15 cellular contexts compared by ENCODE assay signal in the genomic region with DNA sequence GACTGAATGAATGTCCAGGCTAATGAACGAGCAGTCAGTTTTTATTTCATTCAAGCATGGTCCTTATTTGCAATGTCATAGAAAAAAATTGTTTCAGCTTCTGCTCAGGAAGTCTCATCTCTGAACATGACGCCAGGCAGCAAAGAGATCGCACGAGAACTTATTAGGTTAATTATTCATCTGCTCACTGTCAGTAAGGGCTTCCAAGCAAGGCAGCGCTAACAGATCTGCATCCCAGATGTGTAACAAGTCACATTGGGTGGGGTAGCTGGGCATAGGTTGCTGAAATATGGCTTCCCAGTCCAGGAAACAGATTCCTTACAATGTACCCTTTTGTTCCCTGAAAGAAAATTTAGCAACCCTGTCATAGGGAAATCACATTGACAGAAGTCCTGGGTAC.
DNase-seq lines count a peak whose midpoint lies in the region; ATAC-seq and TF ChIP-seq lines count a peak whose summit lies in the region.
"Had no signal": no experiment of that assay in that cellular context is flagged by ENCODE, and none has a peak within 500 bp of the region (broad histone marks: within the 10 kb centered on the region; RNA-seq: fewer than 3 reads in every experiment).

No MANE protein-coding gene starts in this region.

- H3K36me3 ChIP-seq in mucosa of descending colon (ENCODE audit: low read depth), result no peaks in the 10 kb centered on the region
- no peaks in the 10 kb centered on the region for H3K36me3 ChIP-seq in right atrium auricular region
- H3K36me3 ChIP-seq in gastrocnemius medialis, result no peaks in the 10 kb centered on the region
- H3K36me3 ChIP-seq in tibial artery, result no peaks in the 10 kb centered on the region
- H3K36me3 ChIP-seq: upper lobe of left lung had no signal

- no peaks in the 10 kb centered on the region for H3K27me3 Mint-ChIP-seq in T-helper 1 cell treated with Interleukin-12 subunit alpha and Interleukin-12 subunit beta and Interleukin-4 antibody, amounts not matched to agents 30 μg/mL and 1 μg/mL, for 36 hours (ENCODE audit: low read depth)

- intact Hi-C loops in mucosa of descending colon (cut with DNase I, micrococcal nuclease) (no loop called here), gastrocnemius medialis (cut with DNase I; ENCODE audit: low total_unique reads) (no loop called here), tibial artery (cut with DNase I; ENCODE audit: low total_unique reads) (no loop called here)

- H3K9me3 ChIP-seq in mucosa of descending colon (no peaks in the 10 kb centered on the region), right atrium auricular region (no peaks in the 10 kb centered on the region), gastrocnemius medialis (no peaks in the 10 kb centered on the region), tibial artery (no peaks in the 10 kb centered on the region)
- H3K9me3 ChIP-seq: upper lobe of left lung had no signal

- peaks cover 75% of the 10 kb centered on the region for H3K4me1 Mint-ChIP-seq in T-helper 1 cell treated with Interleukin-12 subunit alpha and Interleukin-12 subunit beta and Interleukin-4 antibody, amounts not matched to agents 30 μg/mL and 1 μg/mL, for 36 hours (ENCODE audit: low read depth)

- H3K27me3 ChIP-seq in right atrium auricular region (no peaks in the 10 kb centered on the region), gastrocnemius medialis (no peaks in the 10 kb centered on the region), tibial artery (no peaks in the 10 kb centered on the region)
- H3K27me3 ChIP-seq: upper lobe of left lung had no signal

- ATAC-seq in GM19395 (IDR thresholded peaks at IDR 0.05; ENCODE audit: unreplicated experiment) (peak; percentile 66), SK-N-SH treated with all-trans-retinoic acid at 6 μM for 48 hours (peak; percentile 24; the same call in 1 of the 3 replicates), mucosa of descending colon (peak; percentile 41), gastrocnemius medialis (no peak)
- ATAC-seq: left ventricle myocardium superior had no signal

- H3K9me3 Mint-ChIP-seq in T-helper 1 cell treated with Interleukin-12 subunit alpha and Interleukin-12 subunit beta and Interleukin-4 antibody, amounts not matched to agents 30 μg/mL and 1 μg/mL, for 36 hours, result no peaks in the 10 kb centered on the region

- no peak for TF ChIP-seq CTCF in mucosa of descending colon (IDR thresholded peaks at IDR 0.05)
- TF ChIP-seq CTCF in right atrium auricular region (IDR thresholded peaks at IDR 0.05), result no peak
- TF ChIP-seq CTCF in gastrocnemius medialis (IDR thresholded peaks at IDR 0.05 in 4 of 5, conservative IDR thresholded peaks at IDR 0.05 in 1 of 5), result no peak
- TF ChIP-seq CTCF in tibial artery (IDR thresholded peaks at IDR 0.05), result no peak

- in situ Hi-C loops in gastrocnemius medialis (cut with MboI; ENCODE audit: low sequenced_read_pairs in 4 of 4), result no loop called here

- TF ChIP-seq POLR2A in gastrocnemius medialis (IDR thresholded peaks at IDR 0.05), result no peak

- H3K27ac ChIP-seq in right atrium auricular region (no peak overlapping the region), gastrocnemius medialis (no peak overlapping the region), tibial artery (no peak overlapping the region)
- H3K27ac ChIP-seq: 22Rv1, upper lobe of left lung had no signal

- H3K4me3 ChIP-seq in mucosa of descending colon (no peak overlapping the region), right atrium auricular region (no peak overlapping the region), gastrocnemius medialis (no peak overlapping the region), tibial artery (no peak overlapping the region)
- H3K4me3 ChIP-seq: upper lobe of left lung had no signal

- H3K27ac Mint-ChIP-seq in T-helper 1 cell treated with Interleukin-12 subunit alpha and Interleukin-12 subunit beta and Interleukin-4 antibody, amounts not matched to agents 30 μg/mL and 1 μg/mL, for 36 hours, result peak overlapping the region; percentile 62

- H3K4me3 Mint-ChIP-seq in T-helper 1 cell treated with Interleukin-12 subunit alpha and Interleukin-12 subunit beta and Interleukin-4 antibody, amounts not matched to agents 30 μg/mL and 1 μg/mL, for 36 hours, result no peak overlapping the region

- DNase-seq in T-helper 1 cell (no peak), mucosa of descending colon (no peak), right atrium auricular region (ENCODE audit: low spot score) (no peak), gastrocnemius medialis (no peak), tibial artery (no peak)
- DNase-seq: left ventricle myocardium superior, NCI-H1417 treated with DMSO at 0.1 percent for 48 hours, NCI-H526, occipital lobe, RPMI8226, upper lobe of left lung had no signal

- no peaks in the 10 kb centered on the region for H3K4me1 ChIP-seq in mucosa of descending colon (ENCODE audit: low read depth)
- no peaks in the 10 kb centered on the region for H3K4me1 ChIP-seq in right atrium auricular region
- peaks cover 14 to 15% of the 10 kb centered on the region in 2 donors for H3K4me1 ChIP-seq in gastrocnemius medialis
- H3K4me1 ChIP-seq in tibial artery, result peaks cover 0 to 33% (median 0%) of the 10 kb centered on the region in 4 donors

- peaks cover 27% of the 10 kb centered on the region for H3K36me3 Mint-ChIP-seq in T-helper 1 cell treated with Interleukin-12 subunit alpha and Interleukin-12 subunit beta and Interleukin-4 antibody, amounts not matched to agents 30 μg/mL and 1 μg/mL, for 36 hours (ENCODE audit: low read depth)

TF ChIP-seq in SK-N-SH treated with all-trans-retinoic acid at 6 μM for 48 hours, 23 proteins besides CTCF, POLR2A, EP300 and RAD21:
- TF ChIP-seq SNAI2 (CRISPR knock-in tag; IDR thresholded peaks at IDR 0.05) (no peak), PATZ1 (CRISPR knock-in tag; IDR thresholded peaks at IDR 0.05; ENCODE audit: borderline replicate concordance) (no peak), RARB (CRISPR knock-in tag; IDR thresholded peaks at IDR 0.05) (no peak), TCF4 (CRISPR knock-in tag; IDR thresholded peaks at IDR 0.05; ENCODE audit: borderline replicate concordance) (peak; percentile 79; the same call in 1 of the 2 replicates)

Comparison
In these comparisons a context has a peak if more than half of its experiments do, and no peak if none do; other contexts are left out.
1. ATAC-seq: peak in GM19395 (single experiment), SK-N-SH treated with all-trans-retinoic acid at 6 μM for 48 hours (single experiment) and mucosa of descending colon (single experiment); none in gastrocnemius medialis (0 of 2).